27 cellular contexts compared by ENCODE assay signal in genomic region chr3:54094926-54095325, GRCh38. TPM values are rescaled to one million over a fixed set of nuclear protein-coding genes. Genes with fewer than 3 reads are reported as not detected.
"Had no signal": no experiment of that assay in that cellular context is flagged by ENCODE, and none has a peak within 500 bp of the region (broad histone marks: within the 10 kb centered on the region; RNA-seq: fewer than 3 reads in every experiment).

No MANE protein-coding gene starts in this region.

- H3K27ac ChIP-seq: ascending aorta, VCaP had no signal

- H3K36me3 ChIP-seq: ascending aorta had no signal

- H3K4me1 ChIP-seq: ascending aorta had no signal

- H3K9me3 ChIP-seq: ascending aorta had no signal

- H3K4me3 ChIP-seq: ascending aorta, K562 had no signal

- DNase-seq: activated CD4-positive, alpha-beta memory T cell treated with anti-CD3 and anti-CD28 coated beads for 36 hours; activated CD4-positive, alpha-beta T cell treated with anti-CD3 and anti-CD28 coated beads, Interleukin-2, amount 10 ng/mL, durations not matched to agents 7 days and 5 days; activated CD4-positive, CD25-positive, alpha-beta regulatory T cell; activated CD8-positive, alpha-beta memory T cell treated with anti-CD3 and anti-CD28 coated beads for 24 hours; activated effector memory CD4-positive, alpha-beta T cell treated with anti-CD3 and anti-CD28 coated beads, Interleukin-2, amount 50 U/mL, for 16 hours; activated naive CD4-positive, alpha-beta T cell treated with Interleukin-2 at 50 U/mL for 16 hours; activated naive CD8-positive, alpha-beta T cell treated with anti-CD3 and anti-CD28 coated beads, Interleukin-2, amount 50 U/mL, for 24 hours; activated T-cell treated with anti-CD3 and anti-CD28 coated beads, Interleukin-2, amount 50 U/mL, for 4 hours; amniotic stem cell; Kasumi-1; NCI-H1092; NCI-H1417 treated with DMSO at 0.1 percent for 48 hours; NCI-H1694; NCI-H2029; NCI-H2107; NCI-H2171 treated with DMSO at 0.1 percent for 48 hours; NCI-H345; NCI-H524; PC-3; SIG-M5; T-helper 1 cell had no signal

- H3K27me3 ChIP-seq: ascending aorta had no signal

- ATAC-seq: activated naive CD4-positive, alpha-beta T cell treated with anti-CD3 and anti-CD28 coated beads, Interleukin-2, amount 50 U/mL, for 72 hours; activated naive CD8-positive, alpha-beta T cell treated with anti-CD3 and anti-CD28 coated beads, Interleukin-2, amount 50 U/mL, for 24 hours; activated T-cell treated with anti-CD3 and anti-CD28 coated beads, Interleukin-2, amount 50 U/mL, for 4 hours; K562; PC-3 had no signal

- FAIRE-seq: K562, RCC 7860 had no signal

RNA-seq across cellular contexts. Expression of gene CACNA2D3, which starts 27.4 kb away (rescaled TPM):
- total RNA-seq: activated CD4-positive, alpha-beta memory T cell treated with anti-CD3 and anti-CD28 coated beads for 36 hours; activated CD4-positive, alpha-beta T cell treated with anti-CD3 and anti-CD28 coated beads, Interleukin-2, amount 10 ng/mL, durations not matched to agents 7 days and 5 days; activated naive CD4-positive, alpha-beta T cell treated with anti-CD3 and anti-CD28 coated beads, Interleukin-2, amount 50 U/mL, for 72 hours; activated T-cell treated with anti-CD3 and anti-CD28 coated beads, Interleukin-2, amount 50 U/mL, for 4 hours; ascending aorta; K562; PC-3; T-helper 2 cell treated with Interferon-gamma antibody and Interleukin-4, amounts not matched to agents 100 ng/mL and 5 ng/mL, for 36 hours had no signal
